ENCODE assay signal across 12 cellular contexts in genomic region chr11:45158210-45158644, GRCh38. TPM values are rescaled to one million over a fixed set of nuclear protein-coding genes. Genes with fewer than 3 reads are reported as not detected.
DNase-seq lines count a peak whose midpoint lies in the region; ATAC-seq, FAIRE-seq and TF ChIP-seq lines count a peak whose summit lies in the region.
"Had no signal": no experiment of that assay in that cellular context is flagged by ENCODE, and none has a peak within 500 bp of the region (broad histone marks: within the 10 kb centered on the region; RNA-seq: fewer than 3 reads in every experiment).

No MANE protein-coding gene starts in this region.

- WGBS in heart right ventricle, 2 donors = 17 to 19% methylated on average over 5 of the region's 5 CpGs
- WGBS in pancreas, 2 donors = 38 to 48% methylated on average over 5 of the region's 5 CpGs

- intact Hi-C loops in heart right ventricle (cut with DNase I) = no loop called here
- intact Hi-C loops in pancreas (cut with DNase I) = no loop called here
- intact Hi-C loops in vagina (cut with DNase I) = no loop called here

- peaks cover 37 to 98% (median 67%) of the 10 kb centered on the region in 9 donors for H3K4me1 ChIP-seq in heart right ventricle
- H3K4me1 ChIP-seq in pancreas = peaks cover 3 to 7% (median 4%) of the 10 kb centered on the region in 3 donors
- peaks cover 92% of the 10 kb centered on the region for H3K4me1 ChIP-seq in vagina

- TF ChIP-seq CTCF in heart right ventricle (IDR thresholded peaks at IDR 0.05) = no peak
- no peak for TF ChIP-seq CTCF in pancreas (IDR thresholded peaks at IDR 0.05)
- no peak for TF ChIP-seq CTCF in vagina (IDR thresholded peaks at IDR 0.05)

- H3K27me3 Mint-ChIP-seq in activated T-cell treated with anti-CD3 and anti-CD28 coated beads, Interleukin-2, amount 50 U/mL, for 24 hours = no peaks in the 10 kb centered on the region

- H3K27ac ChIP-seq in heart right ventricle = peak overlapping the region; percentile 15 to 80 (median 69)
- no peak overlapping the region for H3K27ac ChIP-seq in pancreas
- peak overlapping the region; percentile 87 for H3K27ac ChIP-seq in vagina
- H3K27ac ChIP-seq: body of pancreas had no signal

- no peak overlapping the region for H3K4me3 Mint-ChIP-seq in activated T-cell treated with anti-CD3 and anti-CD28 coated beads, Interleukin-2, amount 50 U/mL, for 24 hours

- H3K9me3 Mint-ChIP-seq in activated T-cell treated with anti-CD3 and anti-CD28 coated beads, Interleukin-2, amount 50 U/mL, for 24 hours = no peaks in the 10 kb centered on the region

- no peak for TF ChIP-seq POLR2A in vagina (IDR thresholded peaks at IDR 0.05)

- H3K27ac Mint-ChIP-seq in activated T-cell treated with anti-CD3 and anti-CD28 coated beads, Interleukin-2, amount 50 U/mL, for 24 hours = no peak overlapping the region

- H3K36me3 ChIP-seq in heart right ventricle (no peaks in the 10 kb centered on the region), pancreas (no peaks in the 10 kb centered on the region), vagina (no peaks in the 10 kb centered on the region)

- no peak for FAIRE-seq in pancreas (lab: Jason Lieb, UNC)

- H3K27me3 ChIP-seq in heart right ventricle = no peaks in the 10 kb centered on the region
- H3K27me3 ChIP-seq in pancreas = no peaks in the 10 kb centered on the region
- H3K27me3 ChIP-seq in vagina = no peaks in the 10 kb centered on the region
- H3K27me3 ChIP-seq: body of pancreas had no signal

- peaks cover 16% of the 10 kb centered on the region for H3K4me1 Mint-ChIP-seq in activated T-cell treated with anti-CD3 and anti-CD28 coated beads, Interleukin-2, amount 50 U/mL, for 24 hours (ENCODE audit: low read depth)

- H3K36me3 Mint-ChIP-seq in activated T-cell treated with anti-CD3 and anti-CD28 coated beads, Interleukin-2, amount 50 U/mL, for 24 hours (ENCODE audit: low read depth) = no peaks in the 10 kb centered on the region

- peak; percentile 21 for DNase-seq in activated T-cell treated with anti-CD3 and anti-CD28 coated beads, Interleukin-2, amount 50 U/mL, for 24 hours
- DNase-seq in activated T-cell treated with anti-CD3 and anti-CD28 coated beads for 4 hours = no peak
- DNase-seq in heart right ventricle = peak in 1 of 2 donors; percentile 52
- DNase-seq in pancreas = peak in 1 of 6 donors; percentile 56
- DNase-seq in vagina (ENCODE audit: extremely low spot score in 2 of 2) = no peak
- DNase-seq in NCI-H128 (lab: John Stamatoyannopoulos, UW; ENCODE audit: unreplicated experiment) = no peak
- no peak for DNase-seq in DMS153 (lab: John Stamatoyannopoulos, UW)
- DNase-seq: 8988T, NCI-H82, T-helper 2 cell had no signal

- H3K4me3 ChIP-seq in heart right ventricle = no peak overlapping the region
- H3K4me3 ChIP-seq in pancreas = no peak overlapping the region
- no peak overlapping the region for H3K4me3 ChIP-seq in vagina
- H3K4me3 ChIP-seq: body of pancreas had no signal

- ATAC-seq in heart right ventricle = peak; percentile 46 to 85 (median 70)
- ATAC-seq in pancreas = peak in 3 of 4 donors; percentile 22 to 43 (median 37)
- ATAC-seq in GM18511 (IDR thresholded peaks at IDR 0.05; ENCODE audit: unreplicated experiment) = no peak
- ATAC-seq: body of pancreas had no signal

- H3K9me3 ChIP-seq in heart right ventricle = no peaks in the 10 kb centered on the region
- H3K9me3 ChIP-seq in pancreas = no peaks in the 10 kb centered on the region
- H3K9me3 ChIP-seq in vagina = no peaks in the 10 kb centered on the region
- H3K9me3 ChIP-seq: body of pancreas had no signal

RNA-seq across cellular contexts. Expression of gene PRDM11, which starts 11.8 kb away (rescaled TPM):
- total RNA-seq in heart right ventricle (10 to 100 TPM; 10.8 to 22.0 (median 15.8) TPM), pancreas (1 to 10 TPM; 5.5 to 8.5 (median 6.7) TPM), vagina (15.2 TPM)
- polyA plus RNA-seq in heart right ventricle (1 to 10 TPM; 4.6 to 7.7 TPM), pancreas (1 to 10 TPM; 3.0 to 4.4 TPM)

Comparison
In these comparisons a context has a peak if more than half of its experiments do, and no peak if none do; other contexts are left out.
1. H3K27ac ChIP-seq: peak in heart right ventricle (10 of 10) and vagina (single experiment); none in pancreas (0 of 4).